In genomic region chr9:93071464-93071863, GRCh38 we compare ENCODE assay signal across 1 cellular context.
A peak's percentile ranks its signal among the peaks of the same experiment; 100 is the strongest.
TF ChIP-seq lines count a peak whose summit lies in the region.

No MANE protein-coding gene starts in this region.

TF ChIP-seq in K562, 482 proteins besides CTCF, POLR2A, EP300 and RAD21 (continued from another document):
- TF ChIP-seq ZNF134 (CRISPR knock-in tag; conservative IDR thresholded peaks at IDR 0.05) (peak; percentile 67), ZNF696 (CRISPR knock-in tag; conservative IDR thresholded peaks at IDR 0.05) (no peak), ATF7 (IDR thresholded peaks at IDR 0.05) (peak; percentile 13; the same call in 1 of the 2 replicates), CREB3L1 (IDR thresholded peaks at IDR 0.05; ENCODE audit: borderline replicate concordance, low read depth) (peak; percentile 58; the same call in 1 of the 2 replicates), FOS (IDR thresholded peaks at IDR 0.05; ENCODE audit: extremely low read depth, insufficient read length) (peak; percentile 83), TFE3 (CRISPR knock-in tag; IDR thresholded peaks at IDR 0.05) (peak; percentile 99), NFE2 (IDR thresholded peaks at IDR 0.05; ENCODE audit: low read depth) (peak; percentile 98), SETDB1 (IDR thresholded peaks at IDR 0.05; ENCODE audit: low read length) (no peak), MBD1 (CRISPR knock-in tag; IDR thresholded peaks at IDR 0.05) (no peak), NR2C1 (IDR thresholded peaks at IDR 0.05) (peak; percentile 68; the same call in 1 of the 2 replicates), NR2C1 (tag; IDR thresholded peaks at IDR 0.05) (peak; percentile 42; the same call in 1 of the 2 replicates), ATF1 (CRISPR knock-in tag; IDR thresholded peaks at IDR 0.05) (no peak), ATF1 (tag; IDR thresholded peaks at IDR 0.05) (peak; percentile 69), OTX1 (CRISPR knock-in tag; IDR thresholded peaks at IDR 0.05) (0 out of 2 replicates have a peak, but pooled peaks have one; percentile 2)
